In the genomic region with DNA sequence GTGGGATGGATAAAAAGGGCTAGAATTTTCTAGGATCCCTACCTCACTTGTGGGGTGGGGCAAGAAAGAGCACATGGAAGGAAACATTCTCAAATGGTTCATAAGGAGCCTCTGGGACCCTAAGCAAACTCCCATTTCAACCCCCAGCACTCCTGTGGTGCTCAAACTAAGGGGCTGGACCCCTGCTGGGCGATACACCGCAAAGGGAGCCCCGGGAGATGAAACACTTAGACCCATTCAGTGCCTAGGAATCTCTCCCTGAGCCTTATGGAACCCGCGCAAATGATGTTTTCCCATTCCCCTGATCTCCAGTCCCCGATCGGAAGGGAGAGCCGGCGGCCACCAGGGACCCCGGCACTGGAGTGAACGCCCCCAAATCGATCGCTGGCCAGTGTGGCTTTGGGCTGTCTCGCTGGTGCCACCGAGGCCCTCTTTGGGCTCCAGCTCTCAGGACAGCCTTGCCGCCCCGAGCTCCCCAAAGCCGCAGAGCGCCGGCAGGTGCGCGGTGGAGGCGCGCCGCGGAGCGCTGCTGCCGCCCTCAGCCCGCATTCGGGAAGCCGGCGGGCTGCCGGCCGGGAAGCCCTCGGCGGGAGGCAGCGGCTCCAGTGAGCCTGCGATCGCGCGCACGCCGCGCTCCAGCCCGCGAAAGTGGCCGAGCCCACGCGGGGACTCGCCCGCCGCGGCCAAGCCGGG, we compare ENCODE assay signal across 8 cellular contexts. TPM values are rescaled to one million over a fixed set of nuclear protein-coding genes. Genes with fewer than 3 reads are reported as not detected.
DNase-seq lines count a peak whose midpoint lies in the region; ATAC-seq and TF ChIP-seq lines count a peak whose summit lies in the region.

No MANE protein-coding gene starts in this region.

- peak overlapping the region; percentile 52; the same call in 1 of the 2 replicates for H3K9ac ChIP-seq in KMS-11

- no peaks in the 10 kb centered on the region for H4K20me1 ChIP-seq in KMS-11 (ENCODE audit: insufficient read depth)

- H3K27ac ChIP-seq in KMS-11 (no peak overlapping the region), brain microvascular endothelial cell (peak overlapping the region; percentile 21)

- H3K27me3 Mint-ChIP-seq in stimulated activated naive CD8-positive, alpha-beta T cell treated with anti-CD3 and anti-CD28 coated beads, Interleukin-15, amount 100 ng/mL, for 72 hours: peaks cover 55% of the 10 kb centered on the region

- H3K9me3 Mint-ChIP-seq in stimulated activated naive CD8-positive, alpha-beta T cell treated with anti-CD3 and anti-CD28 coated beads, Interleukin-15, amount 100 ng/mL, for 72 hours: no peaks in the 10 kb centered on the region

- no peaks in the 10 kb centered on the region; the same call in 1 of the 2 replicates for H3K79me2 ChIP-seq in KMS-11 (ENCODE audit: insufficient read depth, low read depth)

- peaks cover 27% of the 10 kb centered on the region for H3K4me1 Mint-ChIP-seq in stimulated activated naive CD8-positive, alpha-beta T cell treated with anti-CD3 and anti-CD28 coated beads, Interleukin-15, amount 100 ng/mL, for 72 hours

- DNase-seq in DMS53 (lab: John Stamatoyannopoulos, UW) (peak; percentile 78), brain microvascular endothelial cell (no peak), kidney epithelial cell (ENCODE audit: low read depth) (no peak), NCI-H187 treated with DMSO at 0.1 percent for 48 hours (lab: John Stamatoyannopoulos, UW) (no peak), hepatic stellate cell (ENCODE audit: low spot score) (no peak)
- DNase-seq in stimulated activated naive CD8-positive, alpha-beta T cell treated with anti-CD3 and anti-CD28 coated beads, Interleukin-15, amount 100 ng/mL, for 72 hours: peak in 1 of 2 donors; percentile 12

- H2AFZ ChIP-seq in KMS-11 (ENCODE audit: low read depth): peak overlapping the region; percentile 87

- peaks cover 23% of the 10 kb centered on the region for H3K4me1 ChIP-seq in KMS-11 (ENCODE audit: low read depth, poor library complexity, severe bottlenecking)

- in situ Hi-C loops in brain microvascular endothelial cell (cut with HindIII; ENCODE audit: low pct_ligation_motif_present, low sequenced_read_pairs): no loop called here

- no peak overlapping the region for H3K27ac Mint-ChIP-seq in stimulated activated naive CD8-positive, alpha-beta T cell treated with anti-CD3 and anti-CD28 coated beads, Interleukin-15, amount 100 ng/mL, for 72 hours

- H3K36me3 ChIP-seq in KMS-11 (ENCODE audit: insufficient read depth): no peaks in the 10 kb centered on the region
- no peaks in the 10 kb centered on the region for H3K36me3 ChIP-seq in brain microvascular endothelial cell (replicated peaks)
- H3K36me3 ChIP-seq in kidney epithelial cell (ENCODE audit: control insufficient read depth, insufficient read depth, low read length): no peaks in the 10 kb centered on the region

- no peaks in the 10 kb centered on the region for H3K27me3 ChIP-seq in KMS-11 (ENCODE audit: insufficient read depth, low read depth)
- no peaks in the 10 kb centered on the region for H3K27me3 ChIP-seq in brain microvascular endothelial cell (replicated peaks)
- peaks cover 3% of the 10 kb centered on the region for H3K27me3 ChIP-seq in kidney epithelial cell (ENCODE audit: control insufficient read depth, insufficient read depth, low read length)

- H3K4me2 ChIP-seq in KMS-11: peak overlapping the region; percentile 77

- TF ChIP-seq CTCF in KMS-11 (conservative IDR thresholded peaks at IDR 0.05; ENCODE audit: low read depth, low read length) (no peak), brain microvascular endothelial cell (IDR thresholded peaks at IDR 0.05; ENCODE audit: low read depth, low read length, missing control alignments) (peak; percentile 22), kidney epithelial cell (IDR thresholded peaks at IDR 0.05; ENCODE audit: insufficient read depth, low read length, poor library complexity, severe bottlenecking) (no peak)

- no peak for ATAC-seq in stimulated activated naive CD8-positive, alpha-beta T cell treated with anti-CD3 and anti-CD28 coated beads, Interleukin-15, amount 100 ng/mL, for 72 hours
- no peak for ATAC-seq in GM19328 (IDR thresholded peaks at IDR 0.05; ENCODE audit: unreplicated experiment)

- peak overlapping the region; percentile 69 to 73 for H3K4me3 Mint-ChIP-seq in stimulated activated naive CD8-positive, alpha-beta T cell treated with anti-CD3 and anti-CD28 coated beads, Interleukin-15, amount 100 ng/mL, for 72 hours

- H3K4me3 ChIP-seq in KMS-11 (IDR thresholded peaks at IDR 0.05; ENCODE audit: insufficient read depth, low read depth, low read length) (peak overlapping the region; percentile 79), brain microvascular endothelial cell (ENCODE audit: low read depth, low read length) (peak overlapping the region; percentile 85), kidney epithelial cell (ENCODE audit: low read depth, low read length) (peak overlapping the region; percentile 66)

RNA-seq across cellular contexts. Expression of gene PLXNA2, which starts 1.2 kb away (rescaled TPM):
- total RNA-seq in kidney epithelial cell: 6.9 and 9.2 TPM in 2 replicates
